1 cellular context compared by ENCODE assay signal in genomic region chr6:153111082-153111481, GRCh38.
TF ChIP-seq lines count a peak whose summit lies in the region.

No MANE protein-coding gene starts in this region.

TF ChIP-seq in H1, 55 proteins besides CTCF, POLR2A, EP300 and RAD21:
- TF ChIP-seq YY1 (IDR thresholded peaks at IDR 0.05; ENCODE audit: low read depth, low read length) (peak; percentile 87), SP1 (IDR thresholded peaks at IDR 0.05; ENCODE audit: low read depth, low read length) (0 out of 2 replicates have a peak, but pooled peaks have one; percentile 25)
